ENCODE assay signal across 15 cellular contexts in genomic region chr9:129280236-129281231, GRCh38.
DNase-seq lines count a peak whose midpoint lies in the region; ATAC-seq and TF ChIP-seq lines count a peak whose summit lies in the region.
"Had no signal": no experiment of that assay in that cellular context is flagged by ENCODE, and none has a peak within 500 bp of the region (broad histone marks: within the 10 kb centered on the region; RNA-seq: fewer than 3 reads in every experiment).

No MANE protein-coding gene starts in this region.

- no peak overlapping the region for H3K14ac ChIP-seq in trophoblast cell (ENCODE audit: low read length)

- H3K23ac ChIP-seq in trophoblast cell (ENCODE audit: low read length), result no peak overlapping the region

- no peak overlapping the region for H2BK120ac ChIP-seq in trophoblast cell (ENCODE audit: insufficient read depth, low read length, poor library complexity)

- H3K4me2 ChIP-seq in trophoblast cell (ENCODE audit: low read length), result no peak overlapping the region

- H3K4me3 ChIP-seq in coronary artery (no peak overlapping the region), trophoblast cell (ENCODE audit: low read depth, low read length) (no peak overlapping the region)

- no peak overlapping the region for H4K12ac ChIP-seq in trophoblast cell (ENCODE audit: low read depth, low read length)

- no peak overlapping the region for H4K8ac ChIP-seq in trophoblast cell (ENCODE audit: low read depth, low read length)

- H3K9ac ChIP-seq in trophoblast cell (ENCODE audit: low read length), result no peak overlapping the region

- no peaks in the 10 kb centered on the region for H3K27me3 ChIP-seq in trophoblast cell (ENCODE audit: insufficient read depth, low read length)
- H3K27me3 ChIP-seq: BE2C had no signal

- H3K27ac ChIP-seq in coronary artery (no peak overlapping the region), trophoblast cell (ENCODE audit: low read depth, low read length) (no peak overlapping the region)

- H2AK5ac ChIP-seq in trophoblast cell (ENCODE audit: low read length), result peak overlapping the region; percentile 22

- CTCF ChIA-PET in GM10248 (lab: Yijun Ruan, JAX), result no interaction called here

- no peaks in the 10 kb centered on the region for H3K79me2 ChIP-seq in trophoblast cell (ENCODE audit: control insufficient read depth, insufficient read depth, low read length, poor library complexity)

- no peak for TF ChIP-seq CTCF in GM10248 (IDR thresholded peaks at IDR 0.05; ENCODE audit: control extremely low read depth, extremely low read depth, low read depth, missing control alignments)
- TF ChIP-seq CTCF in coronary artery (IDR thresholded peaks at IDR 0.05), result no peak

- H2BK12ac ChIP-seq in trophoblast cell (ENCODE audit: low read length), result peak overlapping the region; percentile 60

- no peak for ATAC-seq in GM18907 (IDR thresholded peaks at IDR 0.05; ENCODE audit: unreplicated experiment)
- no peak for ATAC-seq in HG02759 (IDR thresholded peaks at IDR 0.05; ENCODE audit: unreplicated experiment)
- ATAC-seq: T-cell had no signal

- no peaks in the 10 kb centered on the region for H3K36me3 ChIP-seq in trophoblast cell (ENCODE audit: control insufficient read depth in 1 of 2, insufficient read depth in 2 of 2, low read length in 2 of 2)
- H3K36me3 ChIP-seq: BE2C had no signal

- H3K4me1 ChIP-seq in trophoblast cell (ENCODE audit: control insufficient read depth in 1 of 2, insufficient read depth in 2 of 2, low read length in 2 of 2), result peaks cover 27 to 31% of the 10 kb centered on the region in 2 experiments

- no peak overlapping the region for H2BK5ac ChIP-seq in trophoblast cell (ENCODE audit: low read depth, low read length, poor library complexity)

- no peak overlapping the region for H3K18ac ChIP-seq in trophoblast cell (ENCODE audit: low read length)

- peaks cover 4% of the 10 kb centered on the region for H3K79me1 ChIP-seq in trophoblast cell (ENCODE audit: low read length)

- H4K91ac ChIP-seq in trophoblast cell (ENCODE audit: low read depth, low read length), result peak overlapping the region; percentile 19

- H3K4ac ChIP-seq in trophoblast cell (ENCODE audit: low read depth, low read length), result no peak overlapping the region

- H3K9me3 ChIP-seq in trophoblast cell (ENCODE audit: insufficient read depth, low read depth, low read length), result no peaks in the 10 kb centered on the region
- H3K9me3 ChIP-seq: BE2C had no signal

- whole genome bisulfite sequencing in trophoblast cell (ENCODE audit: extremely low coverage, insufficient coverage, insufficient read length), result no CpG with 5 or more reads among the region's 14 CpGs

- DNase-seq in AG08396 (ENCODE audit: low spot score), result peak; percentile 5
- DNase-seq in GM10248 (ENCODE audit: extremely low spot score), result peak; percentile 12
- DNase-seq in coronary artery (ENCODE audit: low spot score), result peak; percentile 56
- DNase-seq in trophoblast cell, result no peak
- DNase-seq in NCI-H2171 (lab: John Stamatoyannopoulos, UW), result no peak
- DNase-seq in DMS 273 (lab: John Stamatoyannopoulos, UW; ENCODE audit: unreplicated experiment), result no peak
- DNase-seq: BE2C; effector memory CD4-positive, alpha-beta T cell; Karpas-422; NCI-H1694; NCI-H524; stimulated activated naive CD4-positive, alpha-beta T cell treated with Interleukin-2 at 50 U/mL for 16 hours had no signal

- POLR2A ChIA-PET in GM10248 (lab: Yijun Ruan, JAX), result no interaction called here

- no peak overlapping the region for H2AFZ ChIP-seq in trophoblast cell (ENCODE audit: insufficient read depth, low read length, poor library complexity)

Comparison
In these comparisons a context has a peak if more than half of its experiments do, and no peak if none do; other contexts are left out.
1. DNase-seq: peak in AG08396 (single experiment), GM10248 (single experiment) and coronary artery (single experiment); none in trophoblast cell (0 of 2), NCI-H2171 (single experiment) and DMS 273 (single experiment).